Comparison of ENCODE assay signal across 8 cellular contexts in genomic region chr3:156554842-156555687, GRCh38. TPM values are rescaled to one million over a fixed set of nuclear protein-coding genes. Genes with fewer than 3 reads are reported as not detected.
A peak's percentile ranks its signal among the peaks of the same experiment; 100 is the strongest.
DNase-seq lines count a peak whose midpoint lies in the region; ATAC-seq and TF ChIP-seq lines count a peak whose summit lies in the region.

TSS of gene SSR3 (minus strand) at chr3:156555117. CDS start at chr3:156555089, 28 bp downstream.

- peak; percentile 100 for ATAC-seq in activated T-helper 17 cell treated with anti-CD3 and anti-CD28 coated beads, Interleukin-2, amount 50 U/mL, for 72 hours (replicated peaks)
- ATAC-seq in naive B cell (ENCODE audit: low read depth in 2 of 2), result peak; percentile 97 to 99
- peak; percentile 100 for ATAC-seq in stimulated activated memory B cell treated with anti-CD40 and anti-IgM and Interleukin-4, amounts not matched to agents 10 μg/mL and 1 μg/mL and 100 μg/mL, for 72 hours

- peak; percentile 100 for DNase-seq in Daoy (ENCODE audit: low read depth)
- DNase-seq in GOT3 (lab: John Stamatoyannopoulos, UW), result peak; percentile 99
- DNase-seq in LNCaP clone FGC (ENCODE audit: low read depth), result peak; percentile 99
- DNase-seq in RWPE1 (ENCODE audit: low spot score), result peak; percentile 98
- DNase-seq in fibroblast of gingiva (ENCODE audit: low read depth), result peak; percentile 100
- peak; percentile 98 for DNase-seq in naive B cell

- no peaks in the 10 kb centered on the region for H3K9me3 Mint-ChIP-seq in activated T-helper 17 cell treated with anti-CD3 and anti-CD28 coated beads, Interleukin-2, amount 50 U/mL, for 72 hours
- peaks cover 0 to 5% (median 0%) of the 10 kb centered on the region in 7 donors for H3K9me3 Mint-ChIP-seq in naive B cell
- H3K9me3 Mint-ChIP-seq in stimulated activated memory B cell treated with anti-CD40 and anti-IgM and Interleukin-4, amounts not matched to agents 10 μg/mL and 1 μg/mL and 100 μg/mL, for 72 hours, result no peaks in the 10 kb centered on the region

- H3K27me3 Mint-ChIP-seq in activated T-helper 17 cell treated with anti-CD3 and anti-CD28 coated beads, Interleukin-2, amount 50 U/mL, for 72 hours, result no peaks in the 10 kb centered on the region
- H3K27me3 Mint-ChIP-seq in naive B cell, result no peaks in the 10 kb centered on the region
- no peaks in the 10 kb centered on the region for H3K27me3 Mint-ChIP-seq in stimulated activated memory B cell treated with anti-CD40 and anti-IgM and Interleukin-4, amounts not matched to agents 10 μg/mL and 1 μg/mL and 100 μg/mL, for 72 hours

- peak within 1 kb of the TSS; percentile 90 for H3K4me3 ChIP-seq in LNCaP clone FGC (ENCODE audit: low read depth, low read length)

- POLR2A ChIA-PET in RWPE1 (lab: Yijun Ruan, JAX; ENCODE audit: low non-redundant PET), result interaction anchor here (0.8 kb wide), 2 partner anchors 120 to 619 kb away, joined by 3 read pairs; no protein-coding TSS in a partner anchor

- H3K36me3 Mint-ChIP-seq in activated T-helper 17 cell treated with anti-CD3 and anti-CD28 coated beads, Interleukin-2, amount 50 U/mL, for 72 hours (ENCODE audit: low read depth), result peaks cover 42% of the 10 kb centered on the region
- H3K36me3 Mint-ChIP-seq in naive B cell, result peaks cover 6 to 17% of the 10 kb centered on the region in 2 donors
- H3K36me3 Mint-ChIP-seq in stimulated activated memory B cell treated with anti-CD40 and anti-IgM and Interleukin-4, amounts not matched to agents 10 μg/mL and 1 μg/mL and 100 μg/mL, for 72 hours, result peaks cover 24% of the 10 kb centered on the region

- H3K4me3 Mint-ChIP-seq in activated T-helper 17 cell treated with anti-CD3 and anti-CD28 coated beads, Interleukin-2, amount 50 U/mL, for 72 hours, result peak within 1 kb of the TSS; percentile 87
- H3K4me3 Mint-ChIP-seq in naive B cell, result peak within 1 kb of the TSS; percentile 90 to 99 (median 96)
- H3K4me3 Mint-ChIP-seq in stimulated activated memory B cell treated with anti-CD40 and anti-IgM and Interleukin-4, amounts not matched to agents 10 μg/mL and 1 μg/mL and 100 μg/mL, for 72 hours, result peak within 1 kb of the TSS; percentile 97

- peaks cover 29% of the 10 kb centered on the region for H3K4me1 Mint-ChIP-seq in activated T-helper 17 cell treated with anti-CD3 and anti-CD28 coated beads, Interleukin-2, amount 50 U/mL, for 72 hours
- peaks cover 26 to 34% (median 33%) of the 10 kb centered on the region in 3 donors for H3K4me1 Mint-ChIP-seq in naive B cell
- peaks cover 43% of the 10 kb centered on the region for H3K4me1 Mint-ChIP-seq in stimulated activated memory B cell treated with anti-CD40 and anti-IgM and Interleukin-4, amounts not matched to agents 10 μg/mL and 1 μg/mL and 100 μg/mL, for 72 hours

- H3K27ac ChIP-seq in RWPE1, result peak within 1 kb of the TSS; percentile 81

- H3K27ac Mint-ChIP-seq in activated T-helper 17 cell treated with anti-CD3 and anti-CD28 coated beads, Interleukin-2, amount 50 U/mL, for 72 hours, result peak within 1 kb of the TSS; percentile 85
- peak within 1 kb of the TSS; percentile 82 to 98 (median 94) for H3K27ac Mint-ChIP-seq in naive B cell
- H3K27ac Mint-ChIP-seq in stimulated activated memory B cell treated with anti-CD40 and anti-IgM and Interleukin-4, amounts not matched to agents 10 μg/mL and 1 μg/mL and 100 μg/mL, for 72 hours, result peak within 1 kb of the TSS; percentile 89

- CTCF ChIA-PET in RWPE1 (lab: Yijun Ruan, JAX), result interaction anchor here (1.1 to 1.7 kb wide), 3 partner anchors 14 to 121 kb away, joined by 3 to 5 read pairs (median 3); no protein-coding TSS in a partner anchor

- TF ChIP-seq CTCF in LNCaP clone FGC (IDR thresholded peaks at IDR 0.05; ENCODE audit: control insufficient read depth, extremely low read depth, insufficient read depth), result no peak
- no peak for TF ChIP-seq CTCF in RWPE1 (conservative IDR thresholded peaks at IDR 0.05; ENCODE audit: low read depth)

RNA-seq across cellular contexts. Expression of gene SSR3, which starts in this region (rescaled TPM):
- 234 and 246 TPM in 2 replicates for total RNA-seq in Daoy (2014; rRNA removed; shearing (Covaris generic))
- total RNA-seq in activated T-helper 17 cell treated with anti-CD3 and anti-CD28 coated beads, Interleukin-2, amount 50 U/mL, for 72 hours, result 100 to 1,000 TPM; 140 to 188 TPM
- polyA plus RNA-seq in naive B cell (ENCODE audit: low read depth in 6 of 6), result 10 to 100 TPM; 63.8 to 99.0 (median 89.3) TPM

Comparison
In these comparisons a context has a peak if more than half of its experiments do, and no peak if none do; other contexts are left out.
1. Peak in every context shown above with its lines: DNase-seq, ATAC-seq, H3K4me3 ChIP-seq and H3K27ac ChIP-seq.